8 cellular contexts compared by ENCODE assay signal in genomic region chr1:167650266-167651160, GRCh38. TPM values are rescaled to one million over a fixed set of nuclear protein-coding genes. Genes with fewer than 3 reads are reported as not detected.
DNase-seq lines count a peak whose midpoint lies in the region; ATAC-seq, FAIRE-seq and TF ChIP-seq lines count a peak whose summit lies in the region.

No MANE protein-coding gene starts in this region.

- TF ChIP-seq EP300 in HepG2 (IDR thresholded peaks at IDR 0.05; ENCODE audit: low read depth in 2 of 2, low read length in 2 of 2) (no peak), HepG2 (CRISPR knock-in tag; IDR thresholded peaks at IDR 0.05; ENCODE audit: borderline replicate concordance) (no peak)

- no peak overlapping the region for H2BK120ac ChIP-seq in H9 (ENCODE audit: low read depth, low read length, poor library complexity, severe bottlenecking)

- no peaks in the 10 kb centered on the region for H3K4me1 ChIP-seq in H9 (ENCODE audit: insufficient read depth, low read length)
- H3K4me1 ChIP-seq in SJCRH30: peaks cover 30% of the 10 kb centered on the region
- no peaks in the 10 kb centered on the region for H3K4me1 ChIP-seq in HepG2 (ENCODE audit: insufficient read depth, low read length)

- H3T11ph ChIP-seq in H9 (ENCODE audit: low read length): no peak overlapping the region

- no peaks in the 10 kb centered on the region for H3K9me3 Mint-ChIP-seq in H9

- no peak overlapping the region for H3K4me3 Mint-ChIP-seq in H9

- H3K9me3 ChIP-seq in H9 (ENCODE audit: control insufficient read depth, low read depth, low read length): no peaks in the 10 kb centered on the region
- no peaks in the 10 kb centered on the region for H3K9me3 ChIP-seq in SJCRH30 (replicated peaks)
- no peaks in the 10 kb centered on the region for H3K9me3 ChIP-seq in HepG2 (ENCODE audit: low read length)

- H2BK15ac ChIP-seq in H9 (ENCODE audit: low read depth, low read length): no peak overlapping the region

- peaks cover 3% of the 10 kb centered on the region for H3K27me3 Mint-ChIP-seq in H9 (ENCODE audit: low read depth)

- BruUV-seq in HepG2 (replicated peaks; lab: Mats Ljungman, UMichigan): no TSS peak

- no peaks in the 10 kb centered on the region for H4K20me1 ChIP-seq in H9 (ENCODE audit: control insufficient read depth, insufficient read depth, insufficient read length)
- H4K20me1 ChIP-seq in HepG2 (ENCODE audit: insufficient read depth, low read length): no peaks in the 10 kb centered on the region

- TF ChIP-seq CTCF in H9 (conservative IDR thresholded peaks at IDR 0.05): no peak
- TF ChIP-seq CTCF in HepG2 (CRISPR knock-in tag; IDR thresholded peaks at IDR 0.05): no peak

- H3K4ac ChIP-seq in H9 (ENCODE audit: low read depth, low read length): no peak overlapping the region

- H4K91ac ChIP-seq in H9 (ENCODE audit: insufficient read length, low read depth, low read length): no peak overlapping the region

- CTCF ChIA-PET in HepG2 (lab: Yijun Ruan, JAX; ENCODE audit: low intra/inter-chr PET ratio, low total read pairs): no interaction called here

- DNase-seq in H9 (no peak), SJCRH30 (peak; percentile 65 to 79), HepG2 (ENCODE audit: low spot score) (no peak), GM19240 (ENCODE audit: insufficient read length, low spot score) (no peak), inferior parietal cortex (ENCODE audit: extremely low spot score) (no peak)
- DNase-seq in activated CD4-positive, alpha-beta T cell treated with anti-CD3 and anti-CD28 coated beads, Interleukin-2, amount 50 U/mL, for 1 hour: no peak

- H3K4me3 ChIP-seq in SJCRH30 (no peak overlapping the region), HepG2 (replicated peaks in 1 of 3; ENCODE audit: insufficient read depth in 1 of 3, low read depth in 2 of 3, low read length in 3 of 3) (no peak overlapping the region)

- intact Hi-C loops in HepG2 (cut with micrococcal nuclease; ENCODE audit: unreplicated experiment): no loop called here

- H3K27ac Mint-ChIP-seq in H9: peak overlapping the region in 2 of 3 experiments; percentile 21 to 40; a peak in 1 of 7 replicates

- H3K4me1 Mint-ChIP-seq in H9: peaks cover 11 to 19% of the 10 kb centered on the region in 2 experiments

- H3K23ac ChIP-seq in H9 (ENCODE audit: insufficient read length, low read depth, low read length): no peak overlapping the region

- no peak overlapping the region for H2BK20ac ChIP-seq in H9 (ENCODE audit: low read depth, low read length, poor library complexity, severe bottlenecking)

- H3K56ac ChIP-seq in H9 (ENCODE audit: insufficient read length, low read depth, low read length): no peak overlapping the region

- no peaks in the 10 kb centered on the region for H3K23me2 ChIP-seq in H9 (ENCODE audit: insufficient read length, low read depth, low read length, poor library complexity, severe bottlenecking)

- POLR2A ChIA-PET in HepG2 (lab: Yijun Ruan, JAX): no interaction called here

- no peak overlapping the region for H2AFZ ChIP-seq in H9 (ENCODE audit: low read length)
- no peak overlapping the region for H2AFZ ChIP-seq in HepG2 (ENCODE audit: low read length)

- H3K18ac ChIP-seq in H9 (ENCODE audit: insufficient read length, low read depth, low read length): no peak overlapping the region

- H3K27me3 ChIP-seq in H9 (ENCODE audit: insufficient read depth, low read length) (no peaks in the 10 kb centered on the region), SJCRH30 (no peaks in the 10 kb centered on the region), HepG2 (ENCODE audit: control insufficient read depth in 1 of 2, insufficient read depth in 2 of 2, low read length in 2 of 2) (peaks cover 1 to 33% of the 10 kb centered on the region in 2 experiments; a peak in 3 of 5 replicates)

- no peak for TF ChIP-seq POLR2A in HepG2 (IDR thresholded peaks at IDR 0.05; ENCODE audit: insufficient read depth in 1 of 2, low read depth in 2 of 2, low read length in 2 of 2)

- H3K14ac ChIP-seq in H9 (ENCODE audit: insufficient read depth, low read length): no peak overlapping the region

- no peak overlapping the region for H3K27ac ChIP-seq in H9 (ENCODE audit: insufficient read length, low read depth, low read length)
- H3K27ac ChIP-seq in SJCRH30: peak overlapping the region; percentile 20; the same call in 1 of the 2 replicates
- H3K27ac ChIP-seq in HepG2 (ENCODE audit: extremely low read length, insufficient read depth, low read length): no peak overlapping the region

- no peak overlapping the region for H3K4me2 ChIP-seq in H9 (ENCODE audit: insufficient read depth, insufficient read length, low read length)
- no peak overlapping the region for H3K4me2 ChIP-seq in HepG2 (ENCODE audit: low read depth, low read length)

- no peak overlapping the region for H2BK5ac ChIP-seq in H9 (ENCODE audit: insufficient read length, low read length)

- H3K79me2 ChIP-seq in H9 (ENCODE audit: insufficient read depth, low read length) (no peaks in the 10 kb centered on the region), HepG2 (ENCODE audit: insufficient read depth, low read length) (no peaks in the 10 kb centered on the region)

- H3K36me3 Mint-ChIP-seq in H9 (ENCODE audit: insufficient read depth in 1 of 3, low read depth in 3 of 3): no peaks in the 10 kb centered on the region

- H3K36me3 ChIP-seq in SJCRH30 (no peaks in the 10 kb centered on the region), HepG2 (replicated peaks in 1 of 2; ENCODE audit: control insufficient read depth in 1 of 2, insufficient read depth in 2 of 2, low read length in 2 of 2) (no peaks in the 10 kb centered on the region)

- H3K9ac ChIP-seq in H9 (ENCODE audit: extremely low read depth, insufficient read length, low read length) (no peak overlapping the region), HepG2 (ENCODE audit: insufficient read depth, low read depth, low read length) (no peak overlapping the region)

- WGBS in H9 (ENCODE audit: extremely low coverage, insufficient read length, low lambda C conversion rate): no CpG with 5 or more reads among the region's 16 CpGs
- WGBS in HepG2 (ENCODE audit: low lambda C conversion rate): 42% methylated on average over 16 of the region's 16 CpGs

- no peak overlapping the region for H2BK12ac ChIP-seq in H9 (ENCODE audit: insufficient read length, low read depth, low read length)

- ATAC-seq in GM18498 (IDR thresholded peaks at IDR 0.05; ENCODE audit: unreplicated experiment) (peak; percentile 68), HepG2 (peak; percentile 38; the same call in 2 of the 3 replicates), GM18519 (IDR thresholded peaks at IDR 0.05; ENCODE audit: low FRiP score, unreplicated experiment) (no peak)

- H4K5ac ChIP-seq in H9 (ENCODE audit: insufficient read length, low read depth, low read length): no peak overlapping the region

- H3K79me1 ChIP-seq in H9 (ENCODE audit: insufficient read depth, low read depth, low read length, poor library complexity, severe bottlenecking): no peaks in the 10 kb centered on the region

- in situ Hi-C loops in HepG2 (cut with HindIII; ENCODE audit: extremely low pct_ligation_motif_present, low pct_unique_long_range_greater_than_20kb): no loop called here

- H2AK5ac ChIP-seq in H9 (ENCODE audit: insufficient read length, low read length): no peak overlapping the region

- TF ChIP-seq RAD21 in HepG2 (CRISPR knock-in tag; IDR thresholded peaks at IDR 0.05): no peak

- H4K8ac ChIP-seq in H9 (replicated peaks; ENCODE audit: insufficient read length, low read depth, low read length): no peak overlapping the region

- FAIRE-seq in HepG2 (lab: Jason Lieb, UNC): no peak

TF ChIP-seq in HepG2, 621 proteins besides CTCF, POLR2A, EP300 and RAD21:
- TF ChIP-seq GTF2F1 (IDR thresholded peaks at IDR 0.05; ENCODE audit: low read length) (no peak), HNF4A (CRISPR knock-in tag; IDR thresholded peaks at IDR 0.05) (no peak), NAIF1 (CRISPR knock-in tag; IDR thresholded peaks at IDR 0.05; ENCODE audit: borderline replicate concordance) (no peak), ZNF619 (CRISPR knock-in tag; IDR thresholded peaks at IDR 0.05) (no peak)

RNA-seq across cellular contexts. Expression of gene RCSD1, which starts 20.5 kb away (rescaled TPM):
- 0.13 and 0.26 TPM in 2 replicates for total RNA-seq in H9 (2021)
- 0.16 and 0.20 TPM in 2 replicates for total RNA-seq in SJCRH30 (2014; rRNA removed; shearing (Covaris generic))
- not detected in 2 replicates for total RNA-seq in HepG2 (2016; rRNA removed; fragmentation: Illumina TruSeq; extraction: Trizol)
- total RNA-seq in HepG2 (2016; cell fraction: cytosol; rRNA removed; fragmentation: Illumina TruSeq; extraction: Trizol; ENCODE audit: low read depth): not detected in 2 replicates
- total RNA-seq in HepG2 (2016; cell fraction: insoluble cytoplasmic fraction; rRNA removed; fragmentation: Illumina TruSeq; extraction: Trizol): not detected in 2 replicates
- not detected in 2 replicates for total RNA-seq in HepG2 (2016; cell fraction: membrane; rRNA removed; fragmentation: Illumina TruSeq; extraction: Trizol)
- not detected in 2 replicates for total RNA-seq in HepG2 (2016; cell fraction: nucleus; rRNA removed; fragmentation: Illumina TruSeq; extraction: Trizol)
- not detected in 2 replicates for polyA plus RNA-seq in HepG2 (2011; rRNA removed)
- not detected in 2 replicates for polyA plus RNA-seq in HepG2 (2011; cell fraction: cytosol; rRNA removed)
- not detected in 2 replicates for polyA plus RNA-seq in HepG2 (2011; cell fraction: nucleus; rRNA removed)
- polyA plus RNA-seq in HepG2 (2012): not detected in 2 replicates
- polyA plus RNA-seq in HepG2 (2016; cell fraction: cytosol; fragmentation: Illumina TruSeq; extraction: Trizol; ENCODE audit: low read depth): not detected in 2 replicates
- not detected in 2 replicates for polyA plus RNA-seq in HepG2 (2016; cell fraction: insoluble cytoplasmic fraction; fragmentation: Illumina TruSeq; extraction: Trizol; ENCODE audit: low read depth)
- not detected in 2 replicates for polyA plus RNA-seq in HepG2 (2016; cell fraction: membrane; fragmentation: Illumina TruSeq; extraction: Trizol; ENCODE audit: low read depth)
- polyA plus RNA-seq in HepG2 (2016; cell fraction: nucleus; fragmentation: Illumina TruSeq; extraction: Trizol; ENCODE audit: insufficient read depth, low read depth): not detected in 2 replicates
- 0.26 and 0.32 TPM in 2 replicates for polyA minus RNA-seq in HepG2 (2011; rRNA and poly(A)+ RNA removed; ENCODE audit: low replicate concordance)
- not detected in 2 replicates for polyA minus RNA-seq in HepG2 (2011; cell fraction: cytosol; rRNA and poly(A)+ RNA removed)
- polyA minus RNA-seq in HepG2 (2011; cell fraction: nucleus; rRNA and poly(A)+ RNA removed): not detected in 2 replicates

Comparison
In these comparisons a context has a peak if more than half of its experiments do, and no peak if none do; other contexts are left out.
1. DNase-seq: peak in SJCRH30 (2 of 2); none in H9 (single experiment), HepG2 (single experiment), GM19240 (single experiment), activated CD4-positive, alpha-beta T cell treated with anti-CD3 and anti-CD28 coated beads, Interleukin-2, amount 50 U/mL, for 1 hour (single experiment) and inferior parietal cortex (single experiment).